8 cellular contexts compared by ENCODE assay signal in the genomic region with DNA sequence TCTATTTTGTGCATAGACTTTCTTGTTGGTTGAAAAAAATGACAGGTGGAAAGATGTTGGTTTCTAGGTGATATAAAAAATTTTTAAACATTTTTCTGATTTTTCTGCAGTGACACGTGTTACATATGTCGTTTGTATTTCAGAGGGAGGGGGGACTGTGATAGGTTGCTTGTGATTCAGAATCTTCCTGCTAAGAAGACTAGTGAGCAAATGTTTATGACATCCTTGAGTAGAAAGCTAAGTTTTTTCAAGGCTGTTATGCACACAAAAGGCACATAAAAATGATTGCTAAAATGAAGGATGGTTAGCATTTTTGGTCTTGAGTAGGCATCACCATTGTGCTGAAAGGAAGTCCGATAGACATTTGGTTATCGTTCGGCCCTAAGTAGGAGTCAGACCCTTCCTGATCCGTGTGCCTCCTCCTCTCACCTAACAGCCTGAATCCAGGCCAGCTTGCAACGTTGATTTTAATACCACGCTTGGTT. TPM values are rescaled to one million over a fixed set of nuclear protein-coding genes. Genes with fewer than 3 reads are reported as not detected.
A peak's percentile ranks its signal among the peaks of the same experiment; 100 is the strongest.
DNase-seq lines count a peak whose midpoint lies in the region; ATAC-seq and TF ChIP-seq lines count a peak whose summit lies in the region.

No MANE protein-coding gene starts in this region.

- H3K27me3 ChIP-seq in CD4-positive, CD25-positive, alpha-beta regulatory T cell (ENCODE audit: control insufficient read depth, insufficient read depth, low read length) = no peaks in the 10 kb centered on the region
- H3K27me3 ChIP-seq in rectal smooth muscle tissue (ENCODE audit: control insufficient read depth, insufficient read depth, low read length) = no peaks in the 10 kb centered on the region

- peak overlapping the region; percentile 98 for H3K4me3 ChIP-seq in CD4-positive, CD25-positive, alpha-beta regulatory T cell (ENCODE audit: low read depth, low read length)
- peak overlapping the region; percentile 69 for H3K4me3 ChIP-seq in fibroblast of mammary gland (ENCODE audit: control insufficient read depth, low read depth, low read length)
- peak overlapping the region; percentile 72 for H3K4me3 ChIP-seq in rectal smooth muscle tissue (ENCODE audit: low read length)

- no peak overlapping the region for H3K9ac ChIP-seq in rectal smooth muscle tissue (ENCODE audit: low read length)

- no peaks in the 10 kb centered on the region for H3K9me3 Mint-ChIP-seq in CD4-positive, CD25-positive, alpha-beta regulatory T cell
- H3K9me3 Mint-ChIP-seq in T-helper 2 cell treated with Interferon-gamma antibody and Interleukin-4, amounts not matched to agents 5 μg/mL and 100 μg/mL, for 36 hours = no peaks in the 10 kb centered on the region

- peak overlapping the region; percentile 91 to 95 (median 92) for H3K27ac Mint-ChIP-seq in CD4-positive, CD25-positive, alpha-beta regulatory T cell
- H3K27ac Mint-ChIP-seq in T-helper 2 cell treated with Interferon-gamma antibody and Interleukin-4, amounts not matched to agents 5 μg/mL and 100 μg/mL, for 36 hours = peak overlapping the region; percentile 95

- peak in 2 of 3 donors; percentile 32 to 69 for DNase-seq in CD4-positive, CD25-positive, alpha-beta regulatory T cell
- DNase-seq in HCEC 1CT = peak; percentile 21
- no peak for DNase-seq in T-helper 2 cell treated with Interferon-gamma antibody and Interleukin-4, amounts not matched to agents 5 μg/mL and 100 μg/mL, for 36 hours (ENCODE audit: low spot score)
- peak; percentile 62 for DNase-seq in fibroblast of mammary gland (ENCODE audit: low read depth)
- DNase-seq in COLO829 (ENCODE audit: low spot score) = no peak
- DNase-seq in epidermal melanocyte (ENCODE audit: insufficient read length, low spot score) = no peak

- H3K9me3 ChIP-seq in CD4-positive, CD25-positive, alpha-beta regulatory T cell (ENCODE audit: control insufficient read depth in 2 of 2, low read length in 2 of 2) = no peaks in the 10 kb centered on the region

- ATAC-seq in CD4-positive, CD25-positive, alpha-beta regulatory T cell (ENCODE audit: low read depth in 2 of 2) = peak in 1 of 2 donors; percentile 20
- ATAC-seq in GM19397 (IDR thresholded peaks at IDR 0.05; ENCODE audit: unreplicated experiment) = no peak

- peaks cover 27 to 45% (median 32%) of the 10 kb centered on the region in 4 donors for H3K4me1 Mint-ChIP-seq in CD4-positive, CD25-positive, alpha-beta regulatory T cell
- peaks cover 25% of the 10 kb centered on the region for H3K4me1 Mint-ChIP-seq in T-helper 2 cell treated with Interferon-gamma antibody and Interleukin-4, amounts not matched to agents 5 μg/mL and 100 μg/mL, for 36 hours (ENCODE audit: low read depth)

- H3K4me1 ChIP-seq in CD4-positive, CD25-positive, alpha-beta regulatory T cell (ENCODE audit: control insufficient read depth, insufficient read depth, low read length, poor library complexity, severe bottlenecking) = peaks cover 29% of the 10 kb centered on the region
- peaks cover 10% of the 10 kb centered on the region for H3K4me1 ChIP-seq in rectal smooth muscle tissue (ENCODE audit: control insufficient read depth, insufficient read depth, low read length)

- peaks cover 13% of the 10 kb centered on the region for H3K36me3 ChIP-seq in CD4-positive, CD25-positive, alpha-beta regulatory T cell (ENCODE audit: control insufficient read depth, insufficient read depth, low read length)
- peaks cover 4% of the 10 kb centered on the region for H3K36me3 ChIP-seq in rectal smooth muscle tissue (ENCODE audit: control insufficient read depth, insufficient read depth, low read length)

- H3K27me3 Mint-ChIP-seq in CD4-positive, CD25-positive, alpha-beta regulatory T cell = peaks cover 6% of the 10 kb centered on the region
- peaks cover 5% of the 10 kb centered on the region for H3K27me3 Mint-ChIP-seq in T-helper 2 cell treated with Interferon-gamma antibody and Interleukin-4, amounts not matched to agents 5 μg/mL and 100 μg/mL, for 36 hours (ENCODE audit: low read depth)

- peak overlapping the region; percentile 92 to 98 (median 94) for H3K4me3 Mint-ChIP-seq in CD4-positive, CD25-positive, alpha-beta regulatory T cell
- peak overlapping the region; percentile 93 for H3K4me3 Mint-ChIP-seq in T-helper 2 cell treated with Interferon-gamma antibody and Interleukin-4, amounts not matched to agents 5 μg/mL and 100 μg/mL, for 36 hours

- H3K36me3 Mint-ChIP-seq in CD4-positive, CD25-positive, alpha-beta regulatory T cell = peaks cover 13% of the 10 kb centered on the region
- peaks cover 23% of the 10 kb centered on the region for H3K36me3 Mint-ChIP-seq in T-helper 2 cell treated with Interferon-gamma antibody and Interleukin-4, amounts not matched to agents 5 μg/mL and 100 μg/mL, for 36 hours (ENCODE audit: low read depth)

- TF ChIP-seq CTCF in fibroblast of mammary gland (conservative IDR thresholded peaks at IDR 0.05; ENCODE audit: control insufficient read depth, insufficient read depth, low read depth, low read length) = no peak

- H3K27ac ChIP-seq in CD4-positive, CD25-positive, alpha-beta regulatory T cell (ENCODE audit: insufficient read depth, low read length, poor library complexity, severe bottlenecking) = peak overlapping the region; percentile 96
- peak overlapping the region; percentile 95 for H3K27ac ChIP-seq in rectal smooth muscle tissue (ENCODE audit: low read depth, low read length)

RNA-seq across cellular contexts. Expression of a gene that starts 1.5 kb away (rescaled TPM):
- 58.8 TPM for total RNA-seq in CD4-positive, CD25-positive, alpha-beta regulatory T cell
- polyA plus RNA-seq in CD4-positive, CD25-positive, alpha-beta regulatory T cell = 10 to 100 TPM; 41.9 to 55.0 (median 49.9) TPM

RNA-seq across cellular contexts. Expression of a gene that starts 23.2 kb away (rescaled TPM):
- total RNA-seq in CD4-positive, CD25-positive, alpha-beta regulatory T cell = 45.6 TPM
- polyA plus RNA-seq in CD4-positive, CD25-positive, alpha-beta regulatory T cell = 10 to 100 TPM; 10.5 to 14.2 (median 10.7) TPM

Comparison
In these comparisons a context has a peak if more than half of its experiments do, and no peak if none do; other contexts are left out.
1. DNase-seq: peak in CD4-positive, CD25-positive, alpha-beta regulatory T cell (2 of 3), HCEC 1CT (single experiment) and fibroblast of mammary gland (single experiment); none in T-helper 2 cell treated with Interferon-gamma antibody and Interleukin-4, amounts not matched to agents 5 μg/mL and 100 μg/mL, for 36 hours (single experiment), COLO829 (single experiment) and epidermal melanocyte (single experiment).
2. Peak in every context shown above with its lines, with median percentiles within 50 percentile points of each other: H3K4me3 ChIP-seq.